25 cellular contexts compared by ENCODE assay signal in the genomic region with DNA sequence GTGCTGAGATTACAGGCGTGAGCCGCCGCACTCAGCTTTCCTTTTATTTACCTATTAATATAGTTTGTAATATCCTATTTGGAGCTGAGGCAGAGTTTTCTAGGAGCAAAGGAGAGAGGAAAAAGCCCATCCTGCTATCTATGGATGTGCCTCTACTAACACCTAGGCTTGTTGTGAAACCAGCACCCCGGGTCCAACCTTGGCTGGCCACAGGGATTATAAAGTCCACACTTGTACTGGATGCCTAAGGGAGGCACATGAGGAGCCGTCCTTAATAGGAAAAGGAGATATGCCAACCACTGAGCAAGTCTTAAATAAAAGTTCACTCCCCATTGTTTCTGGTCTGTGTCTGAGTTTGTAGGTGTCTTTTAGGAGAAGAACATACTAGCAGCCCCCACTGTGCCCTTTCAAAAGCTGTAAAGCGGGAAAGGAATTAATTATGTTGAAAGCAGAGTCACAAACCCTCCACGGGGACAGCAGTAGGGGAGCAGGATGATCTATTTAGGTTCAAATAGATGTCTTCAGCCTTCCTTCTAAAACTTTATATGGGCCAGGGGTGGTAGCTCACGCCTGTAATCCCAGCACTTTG. TPM values are rescaled to one million over a fixed set of nuclear protein-coding genes. Genes with fewer than 3 reads are reported as not detected.
DNase-seq lines count a peak whose midpoint lies in the region; ATAC-seq and TF ChIP-seq lines count a peak whose summit lies in the region.
"Had no signal": no experiment of that assay in that cellular context is flagged by ENCODE, and none has a peak within 500 bp of the region (broad histone marks: within the 10 kb centered on the region; RNA-seq: fewer than 3 reads in every experiment).

No MANE protein-coding gene starts in this region.

- no peak overlapping the region for H2AFZ ChIP-seq in neural progenitor cell (replicated peaks)
- H2AFZ ChIP-seq: GM23248 had no signal

- TF ChIP-seq CTCF in A673 (conservative IDR thresholded peaks at IDR 0.05; ENCODE audit: low read depth, low read length) (no peak), HEK293 (tag by site-specific recombination; IDR thresholded peaks at IDR 0.05) (no peak), endodermal cell (conservative IDR thresholded peaks at IDR 0.05) (no peak), neural progenitor cell (IDR thresholded peaks at IDR 0.05) (no peak), Peyer's patch (IDR thresholded peaks at IDR 0.05) (no peak)

- H3K79me2 ChIP-seq in neural progenitor cell (ENCODE audit: low read depth), result no peaks in the 10 kb centered on the region

- H3K4me1 Mint-ChIP-seq in endodermal cell, result peaks cover 4% of the 10 kb centered on the region
- H3K4me1 Mint-ChIP-seq in neural progenitor cell, result peaks cover 29% of the 10 kb centered on the region
- no peaks in the 10 kb centered on the region for H3K4me1 Mint-ChIP-seq in effector memory CD8-positive, alpha-beta T cell (ENCODE audit: low read depth in 2 of 2)
- no peaks in the 10 kb centered on the region for H3K4me1 Mint-ChIP-seq in stimulated activated effector memory CD8-positive, alpha-beta T cell treated with anti-CD3 and anti-CD28 coated beads, Interleukin-12 subunit alpha, Interleukin-12 subunit beta, amount 100 ng/mL, for 72 hours
- H3K4me1 Mint-ChIP-seq: CD8-positive, alpha-beta memory T cell had no signal

- no peaks in the 10 kb centered on the region for H3K9me3 Mint-ChIP-seq in endodermal cell
- no peaks in the 10 kb centered on the region for H3K9me3 Mint-ChIP-seq in neural progenitor cell
- H3K9me3 Mint-ChIP-seq in effector memory CD8-positive, alpha-beta T cell, result no peaks in the 10 kb centered on the region
- H3K9me3 Mint-ChIP-seq in stimulated activated effector memory CD8-positive, alpha-beta T cell treated with anti-CD3 and anti-CD28 coated beads, Interleukin-12 subunit alpha, Interleukin-12 subunit beta, amount 100 ng/mL, for 72 hours, result no peaks in the 10 kb centered on the region
- H3K9me3 Mint-ChIP-seq: CD4-positive, CD25-positive, alpha-beta regulatory T cell; CD8-positive, alpha-beta memory T cell; IgD-negative memory B cell had no signal

- no peaks in the 10 kb centered on the region for H3K27me3 Mint-ChIP-seq in endodermal cell (ENCODE audit: insufficient read depth)
- peaks cover 11% of the 10 kb centered on the region for H3K27me3 Mint-ChIP-seq in neural progenitor cell (ENCODE audit: insufficient read depth, low read depth)
- peaks cover 5 to 6% of the 10 kb centered on the region in 2 donors for H3K27me3 Mint-ChIP-seq in effector memory CD8-positive, alpha-beta T cell

- H3K9me3 ChIP-seq in A673 (ENCODE audit: low read depth, low read length, poor library complexity, severe bottlenecking) (no peaks in the 10 kb centered on the region), HEK293 (ENCODE audit: control insufficient read depth, insufficient read depth, low read depth, low read length) (no peaks in the 10 kb centered on the region), endodermal cell (ENCODE audit: control insufficient read depth, low read length) (no peaks in the 10 kb centered on the region), neural progenitor cell (ENCODE audit: low read depth) (no peaks in the 10 kb centered on the region), Peyer's patch (no peaks in the 10 kb centered on the region)
- H3K9me3 ChIP-seq: A549 had no signal

- H3F3A ChIP-seq in neural progenitor cell (ENCODE audit: low read depth), result peaks cover 30% of the 10 kb centered on the region

- no peaks in the 10 kb centered on the region for H4K20me1 ChIP-seq in neural progenitor cell (ENCODE audit: low read depth)

- H3K4me3 Mint-ChIP-seq in endodermal cell (no peak overlapping the region), neural progenitor cell (no peak overlapping the region)
- no peak overlapping the region for H3K4me3 Mint-ChIP-seq in effector memory CD8-positive, alpha-beta T cell
- H3K4me3 Mint-ChIP-seq in stimulated activated effector memory CD8-positive, alpha-beta T cell treated with anti-CD3 and anti-CD28 coated beads, Interleukin-12 subunit alpha, Interleukin-12 subunit beta, amount 100 ng/mL, for 72 hours, result no peak overlapping the region
- H3K4me3 Mint-ChIP-seq: CD4-positive, CD25-positive, alpha-beta regulatory T cell; CD8-positive, alpha-beta memory T cell; H9; IgD-negative memory B cell had no signal

- 29 to 63% methylated on average over 3 to 6 of the region's 8 CpGs for WGBS in endodermal cell (ENCODE audit: insufficient coverage in 1 of 2, insufficient read length in 1 of 2), 2 experiments

- DNase-seq in A673 (ENCODE audit: low spot score) (peak; percentile 39), endodermal cell (no peak), neural progenitor cell (ENCODE audit: low spot score) (peak; percentile 56), Peyer's patch (no peak)
- no peak for DNase-seq in effector memory CD8-positive, alpha-beta T cell
- no peak for DNase-seq in stimulated activated effector memory CD8-positive, alpha-beta T cell treated with anti-CD3 and anti-CD28 coated beads, Interleukin-12 subunit alpha, Interleukin-12 subunit beta, amount 100 ng/mL, for 72 hours (ENCODE audit: low spot score in 2 of 2)
- DNase-seq: C1 segment of cervical spinal cord; CD4-positive, CD25-positive, alpha-beta regulatory T cell; CD8-positive, alpha-beta memory T cell; COR-L47; DMS 273 treated with DMSO at 0.1 percent for 48 hours; DMS53; DND-41; EL; GM23248; H9; KBM-7 had no signal

- no TSS peak for BruUV-seq in A673 (replicated peaks; lab: Mats Ljungman, UMichigan)

- no peaks in the 10 kb centered on the region for H3K27me3 ChIP-seq in A673 (replicated peaks; ENCODE audit: insufficient read depth, low read depth, low read length, poor library complexity)
- no peaks in the 10 kb centered on the region for H3K27me3 ChIP-seq in endodermal cell (ENCODE audit: control insufficient read depth, insufficient read depth, low read length, poor library complexity, severe bottlenecking)
- no peaks in the 10 kb centered on the region for H3K27me3 ChIP-seq in neural progenitor cell
- H3K27me3 ChIP-seq in Peyer's patch, result no peaks in the 10 kb centered on the region

- H3K9ac ChIP-seq in endodermal cell (ENCODE audit: extremely low read depth, low read length, poor library complexity, severe bottlenecking) (no peak overlapping the region), neural progenitor cell (no peak overlapping the region)
- H3K9ac ChIP-seq: GM23248 had no signal

- CTCF ChIA-PET in A673 (lab: Charles Lee), result no interaction called here
- CTCF ChIA-PET in HEK293 (lab: Yijun Ruan, JAX), result interaction anchor here (0.6 kb wide), 1 partner anchor 690 kb away, joined by 3 read pairs; no protein-coding TSS in a partner anchor

- H3K36me3 ChIP-seq in A673 (ENCODE audit: insufficient read depth, low read length, poor library complexity, severe bottlenecking) (no peaks in the 10 kb centered on the region), HEK293 (ENCODE audit: control insufficient read depth in 2 of 2, insufficient read depth in 1 of 2, low read length in 2 of 2) (no peaks in the 10 kb centered on the region), endodermal cell (ENCODE audit: control insufficient read depth, insufficient read depth, low read length) (no peaks in the 10 kb centered on the region), neural progenitor cell (no peaks in the 10 kb centered on the region), Peyer's patch (no peaks in the 10 kb centered on the region)

- H3K27ac Mint-ChIP-seq in endodermal cell, result no peak overlapping the region
- no peak overlapping the region for H3K27ac Mint-ChIP-seq in neural progenitor cell
- H3K27ac Mint-ChIP-seq in effector memory CD8-positive, alpha-beta T cell, result no peak overlapping the region
- no peak overlapping the region for H3K27ac Mint-ChIP-seq in stimulated activated effector memory CD8-positive, alpha-beta T cell treated with anti-CD3 and anti-CD28 coated beads, Interleukin-12 subunit alpha, Interleukin-12 subunit beta, amount 100 ng/mL, for 72 hours
- H3K27ac Mint-ChIP-seq: CD4-positive, CD25-positive, alpha-beta regulatory T cell; CD8-positive, alpha-beta memory T cell; IgD-negative memory B cell had no signal

- no peak overlapping the region for H3K4me2 ChIP-seq in neural progenitor cell
- H3K4me2 ChIP-seq: A549 had no signal

- no peaks in the 10 kb centered on the region for H3K36me3 Mint-ChIP-seq in endodermal cell (ENCODE audit: low read depth)
- H3K36me3 Mint-ChIP-seq in neural progenitor cell, result no peaks in the 10 kb centered on the region
- no peaks in the 10 kb centered on the region for H3K36me3 Mint-ChIP-seq in effector memory CD8-positive, alpha-beta T cell (ENCODE audit: insufficient read depth)
- no peaks in the 10 kb centered on the region for H3K36me3 Mint-ChIP-seq in stimulated activated effector memory CD8-positive, alpha-beta T cell treated with anti-CD3 and anti-CD28 coated beads, Interleukin-12 subunit alpha, Interleukin-12 subunit beta, amount 100 ng/mL, for 72 hours
- H3K36me3 Mint-ChIP-seq: CD4-positive, CD25-positive, alpha-beta regulatory T cell; CD8-positive, alpha-beta memory T cell; IgD-negative memory B cell had no signal

- ATAC-seq in GM21619 (IDR thresholded peaks at IDR 0.05; ENCODE audit: unreplicated experiment), result no peak
- no peak for ATAC-seq in effector memory CD8-positive, alpha-beta T cell (replicated peaks)
- no peak for ATAC-seq in stimulated activated effector memory CD8-positive, alpha-beta T cell treated with anti-CD3 and anti-CD28 coated beads, Interleukin-12 subunit alpha, Interleukin-12 subunit beta, amount 100 ng/mL, for 72 hours
- ATAC-seq: A549, GM12878 had no signal

- H3K4me1 ChIP-seq in A673 (ENCODE audit: insufficient read depth, low read length, poor library complexity, severe bottlenecking) (no peaks in the 10 kb centered on the region), HEK293 (ENCODE audit: control insufficient read depth, insufficient read depth, low read length) (no peaks in the 10 kb centered on the region), endodermal cell (ENCODE audit: control insufficient read depth, insufficient read depth, low read length) (no peaks in the 10 kb centered on the region), neural progenitor cell (peaks cover 7% of the 10 kb centered on the region), Peyer's patch (no peaks in the 10 kb centered on the region)
- H3K4me1 ChIP-seq: A549 had no signal

- no peak overlapping the region for H3K4me3 ChIP-seq in A673 (ENCODE audit: low read depth, low read length, poor library complexity, severe bottlenecking)
- H3K4me3 ChIP-seq in HEK293 (ENCODE audit: low read depth, low read length), result no peak overlapping the region
- H3K4me3 ChIP-seq in endodermal cell (ENCODE audit: low read length), result no peak overlapping the region
- no peak overlapping the region for H3K4me3 ChIP-seq in neural progenitor cell
- H3K4me3 ChIP-seq in Peyer's patch, result no peak overlapping the region
- H3K4me3 ChIP-seq: A549, GM12878, GM23248 had no signal

- intact Hi-C loops in A673 (cut with micrococcal nuclease; ENCODE audit: unreplicated experiment), result no loop called here

- H3K27ac ChIP-seq in A673 (ENCODE audit: low read depth, low read length, poor library complexity, severe bottlenecking) (no peak overlapping the region), HEK293 (ENCODE audit: extremely low read depth, low read depth, low read length) (no peak overlapping the region), endodermal cell (ENCODE audit: low read depth, low read length) (peak overlapping the region; percentile 44), neural progenitor cell (no peak overlapping the region), Peyer's patch (no peak overlapping the region)
- H3K27ac ChIP-seq: 22Rv1, A549, GM23248 had no signal

- TF ChIP-seq POLR2A in Peyer's patch (IDR thresholded peaks at IDR 0.05), result no peak

- POLR2A ChIA-PET in A673 (lab: Charles Lee; ENCODE audit: low non-redundant PET) (no interaction called here), HEK293 (lab: Yijun Ruan, JAX) (no interaction called here)

RNA-seq across cellular contexts. Expression of a gene that starts 29.3 kb away (rescaled TPM):
- total RNA-seq in A673 (2021) (68.5 and 69.1 TPM in 2 replicates), endodermal cell (10 to 100 TPM; 63.8 to 98.0 TPM), neural progenitor cell (ENCODE audit: low replicate concordance) (15.2 and 31.9 TPM in 2 replicates), Peyer's patch (10 to 100 TPM; 21.7 to 33.0 (median 27.3) TPM)
- polyA plus RNA-seq in endodermal cell (2013, experiment 1 of 2), result 36.8 TPM
- polyA plus RNA-seq in endodermal cell (2013, experiment 2 of 2), result 29.6 TPM

RNA-seq across cellular contexts. Expression of a gene that starts 58.1 kb away (rescaled TPM):
- total RNA-seq in A673 (2021), result 2.4 and 3.8 TPM in 2 replicates
- total RNA-seq in endodermal cell, result 1 to 10 TPM in 1 of 2 donors, under 1 TPM in 1; 0.92 to 1.1 TPM
- polyA plus RNA-seq in endodermal cell (2013, experiment 1 of 2), result 0.32 TPM
- polyA plus RNA-seq in endodermal cell (2013, experiment 2 of 2), result 0.25 TPM
- total RNA-seq in neural progenitor cell (ENCODE audit: low replicate concordance), result 0.19 and 0.40 TPM in 2 replicates
- total RNA-seq in Peyer's patch, result 1 to 10 TPM in 2 of 4 donors, under 1 TPM in 2; 0.35 to 2.4 (median 1.0) TPM
- total RNA-seq: GM23248, HT1080 had no signal
- polyA plus RNA-seq: A549; AG04450; CD8-positive, alpha-beta memory T cell; GM23248 had no signal

Comparison
In these comparisons a context has a peak if more than half of its experiments do, and no peak if none do; other contexts are left out.
1. DNase-seq: peak in A673 (single experiment) and neural progenitor cell (single experiment); none in endodermal cell (single experiment), effector memory CD8-positive, alpha-beta T cell (0 of 3), Peyer's patch (0 of 3) and stimulated activated effector memory CD8-positive, alpha-beta T cell treated with anti-CD3 and anti-CD28 coated beads, Interleukin-12 subunit alpha, Interleukin-12 subunit beta, amount 100 ng/mL, for 72 hours (0 of 2).